Comparison of ENCODE assay signal across 15 cellular contexts in genomic region chr9:134284741-134285140, GRCh38. TPM values are rescaled to one million over a fixed set of nuclear protein-coding genes. Genes with fewer than 3 reads are reported as not detected.
DNase-seq lines count a peak whose midpoint lies in the region; ATAC-seq and TF ChIP-seq lines count a peak whose summit lies in the region.
"Had no signal": no experiment of that assay in that cellular context is flagged by ENCODE, and none has a peak within 500 bp of the region (broad histone marks: within the 10 kb centered on the region; RNA-seq: fewer than 3 reads in every experiment).

No MANE protein-coding gene starts in this region.

- dilution Hi-C loops in mammary epithelial cell (cut with HindIII; ENCODE audit: low sequenced_read_pairs), result no loop called here

- no peak overlapping the region for H3K9ac ChIP-seq in BLaER1
- H3K9ac ChIP-seq in mammary epithelial cell (ENCODE audit: insufficient read depth, low read length), result no peak overlapping the region
- H3K9ac ChIP-seq: GM23248 had no signal

- H3K36me3 ChIP-seq in BLaER1, result no peaks in the 10 kb centered on the region
- no peaks in the 10 kb centered on the region for H3K36me3 ChIP-seq in body of pancreas (replicated peaks in 1 of 2; ENCODE audit: insufficient read depth in 1 of 2, low read depth in 2 of 2)
- H3K36me3 ChIP-seq in gastrocnemius medialis, result no peaks in the 10 kb centered on the region
- H3K36me3 ChIP-seq in mammary epithelial cell (ENCODE audit: insufficient read depth, low read length), result no peaks in the 10 kb centered on the region
- H3K36me3 ChIP-seq: BE2C had no signal

- intact Hi-C loops in body of pancreas (cut with DNase I) (no loop called here), gastrocnemius medialis (cut with DNase I; ENCODE audit: low total_unique reads) (loop anchor here (1.0 to 5.0 kb wide), 3 partner anchors 43 to 114 kb away; partner anchors contain the start of gene RXRA), mammary epithelial cell (cut with micrococcal nuclease) (no loop called here)

- H3K27ac ChIP-seq in BLaER1 (no peak overlapping the region), C4-2B (peak overlapping the region; percentile 77), body of pancreas (peak overlapping the region; percentile 75 to 83 (median 81)), gastrocnemius medialis (peak overlapping the region; percentile 67 to 80 (median 72)), mammary epithelial cell (ENCODE audit: insufficient read depth, low read depth, low read length) (no peak overlapping the region)
- H3K27ac ChIP-seq: A549, GM23248 had no signal

- CTCF ChIA-PET in mammary epithelial cell (lab: Charles Lee; ENCODE audit: low non-redundant PET), result no interaction called here

- H3K4me1 ChIP-seq in BLaER1 (peaks cover 80% of the 10 kb centered on the region), body of pancreas (peaks cover 33% of the 10 kb centered on the region), gastrocnemius medialis (peaks cover 19 to 31% of the 10 kb centered on the region in 2 donors), mammary epithelial cell (ENCODE audit: insufficient read depth, low read length) (peaks cover 7% of the 10 kb centered on the region)
- H3K4me1 ChIP-seq: A549, Caco-2 had no signal

- 50 to 58% methylated on average over 7 to 11 of the region's 12 CpGs for WGBS in body of pancreas, 2 donors
- 83% methylated on average over 9 of the region's 12 CpGs for whole genome bisulfite sequencing in mammary epithelial cell (ENCODE audit: low coverage, missing lambda C conversion rate)

- H4K20me1 ChIP-seq in BLaER1 (no peaks in the 10 kb centered on the region), mammary epithelial cell (ENCODE audit: insufficient read depth, low read length) (no peaks in the 10 kb centered on the region)

- BruUV-seq in mammary epithelial cell (replicated peaks; lab: Mats Ljungman, UMichigan), result no TSS peak

- no peak overlapping the region for H2AFZ ChIP-seq in mammary epithelial cell (ENCODE audit: low read depth, low read length)
- H2AFZ ChIP-seq: GM23248 had no signal

- DNase-seq in body of pancreas (no peak), gastrocnemius medialis (no peak), mammary epithelial cell (no peak), NCI-H1417 (lab: John Stamatoyannopoulos, UW) (no peak)
- DNase-seq: BE2C; Caco-2; CD8-positive, alpha-beta memory T cell; DND-41; GDM1; H9 had no signal

- peak overlapping the region; percentile 94 for H3K4me2 ChIP-seq in BLaER1
- H3K4me2 ChIP-seq in mammary epithelial cell (ENCODE audit: insufficient read depth, low read depth, low read length), result no peak overlapping the region
- H3K4me2 ChIP-seq: A549 had no signal

- ATAC-seq in body of pancreas, result no peak
- ATAC-seq in gastrocnemius medialis, result no peak
- no peak for ATAC-seq in HG02973 (IDR thresholded peaks at IDR 0.05; ENCODE audit: unreplicated experiment)

- no peaks in the 10 kb centered on the region for H3K79me2 ChIP-seq in mammary epithelial cell (ENCODE audit: insufficient read depth, low read length)

- H3K9me3 ChIP-seq in BLaER1, result no peaks in the 10 kb centered on the region
- H3K9me3 ChIP-seq in body of pancreas, result no peaks in the 10 kb centered on the region
- no peaks in the 10 kb centered on the region for H3K9me3 ChIP-seq in gastrocnemius medialis
- no peaks in the 10 kb centered on the region for H3K9me3 ChIP-seq in mammary epithelial cell (replicated peaks; ENCODE audit: insufficient read depth, low read length)
- H3K9me3 ChIP-seq: A549, BE2C, Caco-2 had no signal

- no peak for TF ChIP-seq POLR2A in body of pancreas (IDR thresholded peaks at IDR 0.05)
- no peak for TF ChIP-seq POLR2A in gastrocnemius medialis (IDR thresholded peaks at IDR 0.05)

- in situ Hi-C loops in gastrocnemius medialis (cut with MboI; ENCODE audit: low sequenced_read_pairs in 4 of 4) (no loop called here), mammary epithelial cell (cut with MboI; ENCODE audit: low sequenced_read_pairs in 2 of 2) (no loop called here)

- no peaks in the 10 kb centered on the region for H3K27me3 ChIP-seq in BLaER1
- no peaks in the 10 kb centered on the region for H3K27me3 ChIP-seq in body of pancreas
- no peaks in the 10 kb centered on the region for H3K27me3 ChIP-seq in gastrocnemius medialis
- no peaks in the 10 kb centered on the region for H3K27me3 ChIP-seq in mammary epithelial cell (ENCODE audit: insufficient read depth, low read length)
- H3K27me3 ChIP-seq: BE2C had no signal

- TF ChIP-seq CTCF in C4-2B (conservative IDR thresholded peaks at IDR 0.05) (no peak), body of pancreas (IDR thresholded peaks at IDR 0.05) (no peak), gastrocnemius medialis (IDR thresholded peaks at IDR 0.05 in 4 of 5, conservative IDR thresholded peaks at IDR 0.05 in 1 of 5) (no peak), mammary epithelial cell (conservative IDR thresholded peaks at IDR 0.05 in 1 of 2, IDR thresholded peaks at IDR 0.05 in 1 of 2; ENCODE audit: extremely low read depth in 1 of 2, insufficient read depth in 1 of 2, low read depth in 1 of 2, low read length in 2 of 2) (no peak)

- no peak overlapping the region for H3K4me3 ChIP-seq in BLaER1
- H3K4me3 ChIP-seq in body of pancreas, result no peak overlapping the region
- H3K4me3 ChIP-seq in gastrocnemius medialis, result no peak overlapping the region
- no peak overlapping the region for H3K4me3 ChIP-seq in mammary epithelial cell (replicated peaks in 1 of 3; ENCODE audit: insufficient read depth in 1 of 3, low read depth in 2 of 3, low read length in 3 of 3)
- H3K4me3 ChIP-seq: A549, GM23248 had no signal

RNA-seq across cellular contexts. Expression of gene RXRA, which starts 41.5 kb away (rescaled TPM):
- total RNA-seq in body of pancreas (10 to 100 TPM; 31.4 to 41.9 TPM), gastrocnemius medialis (100 to 1,000 TPM in 3 of 4 donors, 10 to 100 TPM in 1; 70.8 to 224 (median 160) TPM), mammary epithelial cell (10 to 100 TPM; 31.0 to 39.2 TPM)
- 25.2 TPM for polyA plus RNA-seq in mammary epithelial cell
- 28.5 TPM for polyA minus RNA-seq in mammary epithelial cell

Comparison
In these comparisons a context has a peak if more than half of its experiments do, and no peak if none do; other contexts are left out.
1. H3K27ac ChIP-seq: peak in C4-2B (single experiment), body of pancreas (4 of 4) and gastrocnemius medialis (4 of 4); none in BLaER1 (single experiment) and mammary epithelial cell (single experiment).